ENCODE assay signal across 13 cellular contexts in the genomic region with DNA sequence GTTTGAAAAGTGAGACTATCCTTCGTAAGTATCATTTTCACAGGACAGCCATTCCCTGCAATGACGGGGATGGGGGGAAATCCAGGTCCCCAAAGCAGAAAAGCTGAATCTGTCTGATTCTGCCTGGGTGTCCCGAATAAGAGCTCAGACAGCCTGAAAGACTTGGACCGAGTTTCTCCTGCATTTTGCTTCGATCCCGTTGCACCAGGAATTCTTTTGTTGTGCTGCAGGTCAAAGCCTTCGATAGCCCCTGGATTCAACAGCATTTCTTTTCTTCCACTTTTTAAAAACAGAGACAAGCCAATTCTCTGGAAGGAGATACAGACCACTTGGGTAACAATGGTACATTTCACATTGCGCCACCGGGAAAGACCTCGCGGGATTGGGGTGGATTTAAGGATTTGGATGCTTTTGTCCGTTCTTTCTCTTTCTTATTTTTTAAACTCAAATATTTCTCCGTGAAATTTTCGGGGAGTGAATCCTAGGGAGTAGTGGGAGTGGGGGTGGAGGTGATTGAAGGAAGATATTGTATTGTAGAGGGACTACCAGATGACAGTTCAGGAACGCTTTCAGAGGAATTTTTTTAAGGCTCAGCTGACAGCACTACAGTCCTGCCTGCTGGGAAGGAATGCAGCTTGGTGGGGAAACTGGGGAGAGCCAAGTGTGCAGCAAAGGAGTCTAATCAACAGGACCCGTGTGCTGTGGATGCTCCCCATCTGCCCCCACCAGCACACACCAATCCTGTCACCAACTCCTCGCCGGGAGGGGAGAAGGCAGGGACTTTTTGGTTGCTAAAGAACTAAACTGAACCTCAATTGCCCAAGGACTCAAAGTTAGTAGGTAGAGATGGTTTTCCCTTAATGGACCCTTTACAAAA. TPM values are rescaled to one million over a fixed set of nuclear protein-coding genes. Genes with fewer than 3 reads are reported as not detected.
A peak's percentile ranks its signal among the peaks of the same experiment; 100 is the strongest.
DNase-seq lines count a peak whose midpoint lies in the region; ATAC-seq lines count a peak whose summit lies in the region.
"Had no signal": no experiment of that assay in that cellular context is flagged by ENCODE, and none has a peak within 500 bp of the region (broad histone marks: within the 10 kb centered on the region; RNA-seq: fewer than 3 reads in every experiment).

No MANE protein-coding gene starts in this region.

- no peaks in the 10 kb centered on the region for H3K9me3 ChIP-seq in HAP-1
- no peaks in the 10 kb centered on the region for H3K9me3 ChIP-seq in adipocyte (ENCODE audit: control insufficient read depth, low read length)
- H3K9me3 ChIP-seq in Karpas-422 (ENCODE audit: low read length): peaks cover 7% of the 10 kb centered on the region; the same call in 1 of the 2 replicates
- H3K9me3 ChIP-seq: prostate gland, upper lobe of right lung had no signal

- H3K79me2 ChIP-seq in Karpas-422 (ENCODE audit: low read length): no peaks in the 10 kb centered on the region

- H3K27me3 ChIP-seq in HAP-1 (ENCODE audit: low read depth) (no peaks in the 10 kb centered on the region), adipocyte (replicated peaks; ENCODE audit: control insufficient read depth, insufficient read depth, low read length) (peaks cover 68% of the 10 kb centered on the region), Karpas-422 (ENCODE audit: low read length) (no peaks in the 10 kb centered on the region)

- no peak overlapping the region for H3K4me2 ChIP-seq in Karpas-422 (ENCODE audit: low read depth, low read length, poor library complexity, severe bottlenecking)

- peaks cover 13% of the 10 kb centered on the region for H3K4me1 ChIP-seq in HAP-1
- peaks cover 17% of the 10 kb centered on the region for H3K4me1 ChIP-seq in adipocyte (ENCODE audit: control insufficient read depth, insufficient read depth, low read length)
- no peaks in the 10 kb centered on the region for H3K4me1 ChIP-seq in Karpas-422 (ENCODE audit: low read length)

- H3K27ac ChIP-seq in Karpas-422 (ENCODE audit: low read length): no peak overlapping the region
- H3K27ac ChIP-seq: prostate gland, upper lobe of right lung had no signal

- H3K36me3 ChIP-seq in HAP-1 (replicated peaks) (no peaks in the 10 kb centered on the region), adipocyte (ENCODE audit: control insufficient read depth, insufficient read depth, low read length, severe bottlenecking) (no peaks in the 10 kb centered on the region), Karpas-422 (ENCODE audit: insufficient read depth, low read length) (no peaks in the 10 kb centered on the region)
- H3K36me3 ChIP-seq: prostate gland, upper lobe of right lung had no signal

- H3K9me2 ChIP-seq in Karpas-422 (replicated peaks; ENCODE audit: insufficient read depth, low read length): no peaks in the 10 kb centered on the region

- no peaks in the 10 kb centered on the region for H4K20me1 ChIP-seq in Karpas-422 (ENCODE audit: insufficient read depth, low read depth, low read length)

- H3K4me3 ChIP-seq in HAP-1: peak overlapping the region; percentile 51
- H3K4me3 ChIP-seq in adipocyte (ENCODE audit: low read length): peak overlapping the region; percentile 55
- H3K4me3 ChIP-seq in iPS-11a (ENCODE audit: low read depth, low read length): peak overlapping the region; percentile 61
- no peak overlapping the region for H3K4me3 ChIP-seq in Karpas-422 (ENCODE audit: low read length)
- H3K4me3 ChIP-seq: prostate gland, upper lobe of right lung had no signal

- DNase-seq in HAP-1 (ENCODE audit: low spot score in 2 of 2) (peak; percentile 35 to 40), adipocyte (ENCODE audit: low read depth) (peak; percentile 4), retina (peak; percentile 63), Karpas-422 (no peak), NCI-H2171 (lab: John Stamatoyannopoulos, UW) (no peak)
- DNase-seq: activated CD8-positive, alpha-beta T cell treated with anti-CD3 and anti-CD28 coated beads, Interleukin-2, amount 10 ng/mL, durations not matched to agents 7 days and 5 days; NCI-H1105 treated with DMSO at 0.1 percent for 48 hours; T-cell had no signal

- H3K9ac ChIP-seq in adipocyte (ENCODE audit: low read length): no peak overlapping the region
- no peak overlapping the region for H3K9ac ChIP-seq in Karpas-422 (ENCODE audit: low read length)

- no peak overlapping the region for H2AFZ ChIP-seq in Karpas-422 (ENCODE audit: low read length)

- in situ Hi-C loops in HAP-1 (cut with MboI; ENCODE audit: low sequenced_read_pairs): loop anchor here (25.0 kb wide), 1 partner anchor 781 kb away; no protein-coding TSS in a partner anchor

- ATAC-seq in activated CD4-positive, CD25-positive, alpha-beta regulatory T cell treated with anti-CD3 and anti-CD28 coated beads, Interleukin-2, amount 50 U/mL, for 24 hours: no peak
- ATAC-seq in HG03439 (IDR thresholded peaks at IDR 0.05; ENCODE audit: unreplicated experiment): no peak
- ATAC-seq: activated CD8-positive, alpha-beta T cell treated with anti-CD3 and anti-CD28 coated beads, Interleukin-2, amount 10 ng/mL, durations not matched to agents 7 days and 5 days; T-cell; upper lobe of right lung had no signal

RNA-seq across cellular contexts. Expression of a gene that starts 2.6 kb away (rescaled TPM):
- total RNA-seq in Karpas-422 (2014; rRNA removed; shearing (Covaris generic); ENCODE audit: low replicate concordance): not detected in 2 replicates
- total RNA-seq: activated CD8-positive, alpha-beta T cell treated with anti-CD3 and anti-CD28 coated beads, Interleukin-2, amount 10 ng/mL, durations not matched to agents 7 days and 5 days; T-cell had no signal

Comparison
In these comparisons a context has a peak if more than half of its experiments do, and no peak if none do; other contexts are left out.
1. DNase-seq: peak in HAP-1 (2 of 2), adipocyte (single experiment) and retina (single experiment); none in Karpas-422 (single experiment) and NCI-H2171 (single experiment).